In genomic region chr10:79381804-79382221, GRCh38 we compare ENCODE assay signal across 9 cellular contexts. TPM values are rescaled to one million over a fixed set of nuclear protein-coding genes. Genes with fewer than 3 reads are reported as not detected.
A peak's percentile ranks its signal among the peaks of the same experiment; 100 is the strongest.
DNase-seq lines count a peak whose midpoint lies in the region; ATAC-seq and TF ChIP-seq lines count a peak whose summit lies in the region.
"Had no signal": no experiment of that assay in that cellular context is flagged by ENCODE, and none has a peak within 500 bp of the region (broad histone marks: within the 10 kb centered on the region; RNA-seq: fewer than 3 reads in every experiment).

No MANE protein-coding gene starts in this region.

- H3K4me3 ChIP-seq in testis, result no peak overlapping the region
- no peak overlapping the region for H3K4me3 ChIP-seq in Karpas-422 (ENCODE audit: low read length)
- H3K4me3 ChIP-seq: thyroid gland had no signal

- H3K9me3 ChIP-seq in testis (no peaks in the 10 kb centered on the region), Karpas-422 (ENCODE audit: low read length) (no peaks in the 10 kb centered on the region)
- H3K9me3 ChIP-seq: thyroid gland had no signal

- H3K27me3 ChIP-seq in layer of hippocampus (ENCODE audit: control insufficient read depth, insufficient read depth, low read length) (no peaks in the 10 kb centered on the region), testis (no peaks in the 10 kb centered on the region), Karpas-422 (ENCODE audit: low read length) (no peaks in the 10 kb centered on the region)
- H3K27me3 ChIP-seq: thyroid gland had no signal

- no peaks in the 10 kb centered on the region for H3K9me2 ChIP-seq in Karpas-422 (replicated peaks; ENCODE audit: insufficient read depth, low read length)

- intact Hi-C loops in testis (cut with DNase I; ENCODE audit: low total_unique reads), result no loop called here

- H3K79me2 ChIP-seq in Karpas-422 (ENCODE audit: low read length), result no peaks in the 10 kb centered on the region

- no peaks in the 10 kb centered on the region for H3K9me3 Mint-ChIP-seq in HFFc6
- H3K9me3 Mint-ChIP-seq in activated T-helper 17 cell treated with anti-CD3 and anti-CD28 coated beads, Interleukin-2, amount 50 U/mL, for 72 hours, result no peaks in the 10 kb centered on the region

- no peaks in the 10 kb centered on the region for H3K36me3 ChIP-seq in testis (ENCODE audit: low read depth, missing control alignments)
- H3K36me3 ChIP-seq in Karpas-422 (ENCODE audit: insufficient read depth, low read length), result no peaks in the 10 kb centered on the region

- H4K20me1 ChIP-seq in Karpas-422 (ENCODE audit: insufficient read depth, low read depth, low read length), result no peaks in the 10 kb centered on the region

- peak overlapping the region; percentile 53 for H3K4me3 Mint-ChIP-seq in HFFc6
- H3K4me3 Mint-ChIP-seq in activated T-helper 17 cell treated with anti-CD3 and anti-CD28 coated beads, Interleukin-2, amount 50 U/mL, for 72 hours, result no peak overlapping the region

- 51 to 62% methylated on average over 4 to 11 of the region's 11 CpGs for WGBS in testis, 2 donors

- H3K4me1 Mint-ChIP-seq in HFFc6 (ENCODE audit: low read depth), result peaks cover 31% of the 10 kb centered on the region
- no peaks in the 10 kb centered on the region for H3K4me1 Mint-ChIP-seq in activated T-helper 17 cell treated with anti-CD3 and anti-CD28 coated beads, Interleukin-2, amount 50 U/mL, for 72 hours

- no peak overlapping the region for H3K4me2 ChIP-seq in Karpas-422 (ENCODE audit: low read depth, low read length, poor library complexity, severe bottlenecking)

- no peak for TF ChIP-seq POLR2A in testis (IDR thresholded peaks at IDR 0.05)

- peaks cover 4% of the 10 kb centered on the region for H3K36me3 Mint-ChIP-seq in HFFc6 (ENCODE audit: low read depth)
- no peaks in the 10 kb centered on the region for H3K36me3 Mint-ChIP-seq in activated T-helper 17 cell treated with anti-CD3 and anti-CD28 coated beads, Interleukin-2, amount 50 U/mL, for 72 hours (ENCODE audit: low read depth)

- H3K27ac ChIP-seq in layer of hippocampus (ENCODE audit: low read depth, low read length) (peak overlapping the region; percentile 48), testis (peak overlapping the region; percentile 21 to 24), Karpas-422 (ENCODE audit: low read length) (no peak overlapping the region)

- no peak for ATAC-seq in HG03196 (IDR thresholded peaks at IDR 0.05; ENCODE audit: unreplicated experiment)
- no peak for ATAC-seq in GM21737 (IDR thresholded peaks at IDR 0.05; ENCODE audit: unreplicated experiment)
- no peak for ATAC-seq in activated T-helper 17 cell treated with anti-CD3 and anti-CD28 coated beads, Interleukin-2, amount 50 U/mL, for 72 hours (replicated peaks)

- peaks cover 9% of the 10 kb centered on the region for H3K27me3 Mint-ChIP-seq in HFFc6 (ENCODE audit: insufficient read depth)
- H3K27me3 Mint-ChIP-seq in activated T-helper 17 cell treated with anti-CD3 and anti-CD28 coated beads, Interleukin-2, amount 50 U/mL, for 72 hours, result no peaks in the 10 kb centered on the region

- TF ChIP-seq CTCF in HFFc6 (IDR thresholded peaks at IDR 0.05), result no peak
- no peak for TF ChIP-seq CTCF in testis (IDR thresholded peaks at IDR 0.05)

- H3K9ac ChIP-seq in Karpas-422 (ENCODE audit: low read length), result no peak overlapping the region

- peak overlapping the region; percentile 94 for H3K27ac Mint-ChIP-seq in HFFc6
- H3K27ac Mint-ChIP-seq in activated T-helper 17 cell treated with anti-CD3 and anti-CD28 coated beads, Interleukin-2, amount 50 U/mL, for 72 hours, result no peak overlapping the region

- H3K4me1 ChIP-seq in testis (peaks cover 35% of the 10 kb centered on the region), Karpas-422 (ENCODE audit: low read length) (no peaks in the 10 kb centered on the region)

- peak; percentile 79 for DNase-seq in HFFc6
- DNase-seq in brain pericyte (ENCODE audit: low read depth, low spot score), result peak; percentile 75
- peak; percentile 89 for DNase-seq in testis
- no peak for DNase-seq in Karpas-422

- no peak overlapping the region for H2AFZ ChIP-seq in Karpas-422 (ENCODE audit: low read length)

RNA-seq across cellular contexts. Expression of gene PPIF, which starts 34.5 kb away (rescaled TPM):
- 100 to 1,000 TPM in 3 of 6 experiments, 10 to 100 TPM in 3; 66.1 to 109 (median 98.9) TPM for total RNA-seq in HFFc6 (2021; fragmentation: NEBNext Ultra II Directional; extraction: Animal tissue kit (Norgen Biotek cat#: 25700))
- 100 to 1,000 TPM in 1 of 2 donors, 10 to 100 TPM in 1; 82.1 to 106 TPM for total RNA-seq in testis
- polyA plus RNA-seq in testis (ENCODE audit: insufficient read depth, low read depth, low replicate concordance), result 80.1 TPM
- 29.4 and 32.1 TPM in 2 replicates for total RNA-seq in Karpas-422 (2014; rRNA removed; shearing (Covaris generic); ENCODE audit: low replicate concordance)
- total RNA-seq in activated T-helper 17 cell treated with anti-CD3 and anti-CD28 coated beads, Interleukin-2, amount 50 U/mL, for 72 hours, result 100 to 1,000 TPM in 1 of 2 donors, 10 to 100 TPM in 1; 73.7 to 170 TPM
